30 cellular contexts compared by ENCODE assay signal in the genomic region with DNA sequence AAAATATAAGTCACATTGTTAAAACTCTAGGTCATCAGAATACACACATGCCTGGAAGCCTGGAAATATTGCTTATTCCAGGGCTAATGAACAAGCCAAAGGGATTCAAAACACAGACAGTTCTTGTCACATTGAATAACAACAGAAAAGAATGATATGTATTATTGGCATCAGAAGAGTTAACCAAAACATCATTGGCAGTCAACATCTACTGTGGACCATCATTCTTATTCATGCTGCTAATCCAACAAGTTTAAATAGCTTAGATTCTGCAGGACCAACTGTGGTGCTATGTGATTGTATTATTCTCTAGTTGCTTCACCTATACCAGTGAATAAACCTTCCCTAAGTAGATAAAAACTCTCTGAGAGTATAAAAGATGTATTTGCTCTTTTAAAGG.
"Had no signal": no experiment of that assay in that cellular context is flagged by ENCODE, and none has a peak within 500 bp of the region (broad histone marks: within the 10 kb centered on the region; RNA-seq: fewer than 3 reads in every experiment).

No MANE protein-coding gene starts in this region.

- H3K4me3 ChIP-seq: left lung, lower lobe of right lung, pancreas, prostate gland, right lobe of liver, smooth muscle cell, testis, thyroid gland, transverse colon, upper lobe of left lung, vagina had no signal

- H3K27me3 Mint-ChIP-seq: naive thymus-derived CD8-positive, alpha-beta T cell; stimulated activated memory B cell treated with anti-CD40 and anti-IgM and Interleukin-4, amounts not matched to agents 10 μg/mL and 1 μg/mL and 100 μg/mL, for 72 hours; stimulated activated naive CD8-positive, alpha-beta T cell treated with anti-CD3 and anti-CD28 coated beads, Interleukin-15, amount 100 ng/mL, for 72 hours had no signal

- H3K4me1 Mint-ChIP-seq: immature natural killer cell; naive thymus-derived CD8-positive, alpha-beta T cell; nephron; stimulated activated memory B cell treated with anti-CD40 and anti-IgM and Interleukin-4, amounts not matched to agents 10 μg/mL and 1 μg/mL and 100 μg/mL, for 72 hours; stimulated activated naive CD8-positive, alpha-beta T cell treated with anti-CD3 and anti-CD28 coated beads, Interleukin-15, amount 100 ng/mL, for 72 hours had no signal

- H3K27ac Mint-ChIP-seq: immature natural killer cell; naive thymus-derived CD8-positive, alpha-beta T cell; nephron; stimulated activated memory B cell treated with anti-CD40 and anti-IgM and Interleukin-4, amounts not matched to agents 10 μg/mL and 1 μg/mL and 100 μg/mL, for 72 hours; stimulated activated naive CD8-positive, alpha-beta T cell treated with anti-CD3 and anti-CD28 coated beads, Interleukin-15, amount 100 ng/mL, for 72 hours had no signal

- H3K27me3 ChIP-seq: left lung, pancreas, right lobe of liver, testis, thyroid gland, transverse colon, upper lobe of left lung, vagina had no signal

- H3K27ac ChIP-seq: left lung, lower lobe of right lung, pancreas, prostate gland, right lobe of liver, testis, thyroid gland, transverse colon, upper lobe of left lung, vagina had no signal

- ATAC-seq: left colon; left lung; lower lobe of right lung; naive thymus-derived CD8-positive, alpha-beta T cell; pancreas; right lobe of liver; stimulated activated memory B cell treated with anti-CD40 and anti-IgM and Interleukin-4, amounts not matched to agents 10 μg/mL and 1 μg/mL and 100 μg/mL, for 72 hours; stimulated activated naive CD8-positive, alpha-beta T cell treated with anti-CD3 and anti-CD28 coated beads, Interleukin-15, amount 100 ng/mL, for 72 hours had no signal

- H3K36me3 Mint-ChIP-seq: naive thymus-derived CD8-positive, alpha-beta T cell; stimulated activated memory B cell treated with anti-CD40 and anti-IgM and Interleukin-4, amounts not matched to agents 10 μg/mL and 1 μg/mL and 100 μg/mL, for 72 hours had no signal

- H3K36me3 ChIP-seq: left lung, lower lobe of right lung, pancreas, prostate gland, right lobe of liver, thyroid gland, transverse colon, upper lobe of left lung, vagina had no signal

- DNase-seq: hypothalamus; immature natural killer cell; kidney; left colon; left lung; lower lobe of right lung; mammary epithelial cell; mesenchymal stem cell; naive thymus-derived CD8-positive, alpha-beta T cell; nucleus accumbens; pancreas; posterior cingulate gyrus; right lobe of liver; stimulated activated CD4-positive, alpha-beta T cell treated with anti-CD3 and anti-CD28 coated beads, Interleukin-1b, Interleukin-23, amount 100 ng/mL, for 48 hours; stimulated activated CD4-positive, alpha-beta T cell treated with anti-CD3 and anti-CD28 coated beads, Interleukin-2, amount 100 ng/mL, for 48 hours; stimulated activated CD4-positive, alpha-beta T cell treated with anti-CD3 and anti-CD28 coated beads, Interleukin-4, amount 100 ng/mL, for 4 hours; stimulated activated CD8-positive, alpha-beta memory T cell treated with anti-CD3 and anti-CD28 coated beads, Interleukin-4, amount 100 ng/mL, for 48 hours; stimulated activated naive CD4-positive, alpha-beta T cell treated with Interleukin-2 at 50 U/mL for 16 hours; stimulated activated naive CD8-positive, alpha-beta T cell treated with anti-CD3 and anti-CD28 coated beads, Interleukin-15, amount 100 ng/mL, for 72 hours; substantia nigra; testis; thyroid gland; transverse colon; upper lobe of left lung had no signal

- H3K9me3 ChIP-seq: pancreas, prostate gland, right lobe of liver, testis, thyroid gland, vagina had no signal

- H3K4me1 ChIP-seq: left lung, lower lobe of right lung, pancreas, prostate gland, right lobe of liver, testis, thyroid gland, transverse colon, upper lobe of left lung, vagina had no signal

- H3K4me3 Mint-ChIP-seq: immature natural killer cell; naive thymus-derived CD8-positive, alpha-beta T cell; nephron; neural crest cell; stimulated activated memory B cell treated with anti-CD40 and anti-IgM and Interleukin-4, amounts not matched to agents 10 μg/mL and 1 μg/mL and 100 μg/mL, for 72 hours; stimulated activated naive CD8-positive, alpha-beta T cell treated with anti-CD3 and anti-CD28 coated beads, Interleukin-15, amount 100 ng/mL, for 72 hours had no signal

- H3K4me2 ChIP-seq: smooth muscle cell had no signal
